13 cellular contexts compared by ENCODE assay signal in the genomic region with DNA sequence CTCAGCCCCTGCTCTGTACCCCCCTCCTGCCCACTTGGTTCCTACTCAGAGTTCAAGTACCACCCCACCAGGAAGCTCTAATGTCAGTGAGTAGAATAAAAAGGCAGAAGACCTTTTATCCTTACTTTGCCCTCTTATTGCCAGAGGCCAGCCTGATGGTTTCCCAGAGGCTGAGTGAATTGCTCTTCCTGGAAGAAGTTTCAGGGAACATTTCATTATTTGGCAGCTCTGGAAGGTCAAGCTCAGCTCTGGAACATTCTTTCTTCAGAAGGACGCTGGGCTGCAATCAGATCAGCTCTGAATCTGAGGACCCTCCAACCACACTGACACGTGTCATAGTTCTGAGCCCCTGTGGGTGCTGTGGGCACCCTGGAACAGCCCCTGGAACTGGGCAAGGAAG.
A peak's percentile ranks its signal among the peaks of the same experiment; 100 is the strongest.
DNase-seq lines count a peak whose midpoint lies in the region; ATAC-seq and TF ChIP-seq lines count a peak whose summit lies in the region.
"Had no signal": no experiment of that assay in that cellular context is flagged by ENCODE, and none has a peak within 500 bp of the region (broad histone marks: within the 10 kb centered on the region; RNA-seq: fewer than 3 reads in every experiment).

No MANE protein-coding gene starts in this region.

- no peaks in the 10 kb centered on the region for H3K9me3 Mint-ChIP-seq in natural killer cell treated with Interleukin-12 subunit alpha and Interleukin-12 subunit beta and Interleukin-15 and Interleukin-18, amount 100 ng/mL, for 72 hours
- H3K9me3 Mint-ChIP-seq in natural killer cell, result no peaks in the 10 kb centered on the region
- H3K9me3 Mint-ChIP-seq: IgD-negative memory B cell had no signal

- H3K4me1 ChIP-seq in heart left ventricle (peaks cover 0 to 80% (median 54%) of the 10 kb centered on the region in 12 donors), rectal smooth muscle tissue (ENCODE audit: control insufficient read depth, insufficient read depth, low read length) (peaks cover 21% of the 10 kb centered on the region)

- H3K4me3 ChIP-seq in heart left ventricle (no peak overlapping the region), rectal smooth muscle tissue (ENCODE audit: low read length) (no peak overlapping the region)

- H3K9me3 ChIP-seq in heart left ventricle, result no peaks in the 10 kb centered on the region

- intact Hi-C loops in natural killer cell (cut with micrococcal nuclease) (no loop called here), heart left ventricle (cut with DNase I) (no loop called here)

- WGBS in heart left ventricle, 4 donors, result 41 to 63% (median 46%) methylated on average over 2 of the region's 2 CpGs

- no peak for TF ChIP-seq POLR2A in heart left ventricle (IDR thresholded peaks at IDR 0.05)

- H3K4me3 Mint-ChIP-seq in natural killer cell treated with Interleukin-12 subunit alpha and Interleukin-12 subunit beta and Interleukin-15 and Interleukin-18, amount 100 ng/mL, for 72 hours, result no peak overlapping the region
- no peak overlapping the region for H3K4me3 Mint-ChIP-seq in natural killer cell
- H3K4me3 Mint-ChIP-seq: IgD-negative memory B cell had no signal

- H3K27me3 Mint-ChIP-seq in natural killer cell treated with Interleukin-12 subunit alpha and Interleukin-12 subunit beta and Interleukin-15 and Interleukin-18, amount 100 ng/mL, for 72 hours, result no peaks in the 10 kb centered on the region
- no peaks in the 10 kb centered on the region for H3K27me3 Mint-ChIP-seq in natural killer cell (ENCODE audit: low read depth in 2 of 2)
- H3K27me3 Mint-ChIP-seq: IgD-negative memory B cell had no signal

- no peak for ATAC-seq in natural killer cell treated with Interleukin-12 subunit alpha and Interleukin-12 subunit beta and Interleukin-15 and Interleukin-18, amount 100 ng/mL, for 72 hours
- ATAC-seq in natural killer cell (no peak), heart left ventricle (peak in 2 of 4 donors; percentile 32 to 38), GM19351 (IDR thresholded peaks at IDR 0.05; ENCODE audit: unreplicated experiment) (no peak), GM18520 (IDR thresholded peaks at IDR 0.05; ENCODE audit: unreplicated experiment) (no peak)

- DNase-seq in natural killer cell treated with Interleukin-12 subunit alpha and Interleukin-12 subunit beta and Interleukin-15 and Interleukin-18, amount 100 ng/mL, for 72 hours (ENCODE audit: low spot score), result no peak
- DNase-seq in natural killer cell, result no peak
- DNase-seq in heart left ventricle, result no peak
- no peak for DNase-seq in NCI-H446 treated with DMSO at 0.1 percent for 48 hours (lab: John Stamatoyannopoulos, UW)
- no peak for DNase-seq in NCI-H2227 (lab: John Stamatoyannopoulos, UW; ENCODE audit: unreplicated experiment)
- DNase-seq: activated CD4-positive, alpha-beta T cell treated with anti-CD3 and anti-CD28 coated beads for 1 hour; AML-193; glutamatergic neuron; mammary epithelial cell had no signal

- H3K27me3 ChIP-seq in heart left ventricle (no peaks in the 10 kb centered on the region), rectal smooth muscle tissue (ENCODE audit: control insufficient read depth, insufficient read depth, low read length) (no peaks in the 10 kb centered on the region)

- H3K27ac ChIP-seq in heart left ventricle, result peak overlapping the region; percentile 0 to 96 (median 68)
- H3K27ac ChIP-seq in rectal smooth muscle tissue (ENCODE audit: low read depth, low read length), result peak overlapping the region; percentile 47

- H3K36me3 ChIP-seq in heart left ventricle, result peaks cover 0 to 28% (median 8%) of the 10 kb centered on the region in 9 donors
- peaks cover 4% of the 10 kb centered on the region for H3K36me3 ChIP-seq in rectal smooth muscle tissue (ENCODE audit: control insufficient read depth, insufficient read depth, low read length)

- no peak overlapping the region for H3K9ac ChIP-seq in rectal smooth muscle tissue (ENCODE audit: low read length)

- H3K36me3 Mint-ChIP-seq in natural killer cell treated with Interleukin-12 subunit alpha and Interleukin-12 subunit beta and Interleukin-15 and Interleukin-18, amount 100 ng/mL, for 72 hours, result peaks cover 26% of the 10 kb centered on the region
- no peaks in the 10 kb centered on the region for H3K36me3 Mint-ChIP-seq in natural killer cell

- TF ChIP-seq CTCF in natural killer cell (IDR thresholded peaks at IDR 0.05) (no peak), heart left ventricle (IDR thresholded peaks at IDR 0.05) (no peak)

- H3K27ac Mint-ChIP-seq in natural killer cell treated with Interleukin-12 subunit alpha and Interleukin-12 subunit beta and Interleukin-15 and Interleukin-18, amount 100 ng/mL, for 72 hours, result peak overlapping the region; percentile 5 to 46
- peak overlapping the region in 1 of 2 donors; percentile 29 for H3K27ac Mint-ChIP-seq in natural killer cell

- peaks cover 33 to 34% of the 10 kb centered on the region in 2 donors for H3K4me1 Mint-ChIP-seq in natural killer cell treated with Interleukin-12 subunit alpha and Interleukin-12 subunit beta and Interleukin-15 and Interleukin-18, amount 100 ng/mL, for 72 hours (ENCODE audit: low read depth in 2 of 2)
- H3K4me1 Mint-ChIP-seq in natural killer cell, result peaks cover 5 to 23% of the 10 kb centered on the region in 2 donors
